9 cellular contexts compared by ENCODE assay signal in genomic region chr1:47436304-47436978, GRCh38. TPM values are rescaled to one million over a fixed set of nuclear protein-coding genes. Genes with fewer than 3 reads are reported as not detected.
DNase-seq lines count a peak whose midpoint lies in the region; ATAC-seq lines count a peak whose summit lies in the region.
"Had no signal": no experiment of that assay in that cellular context is flagged by ENCODE, and none has a peak within 500 bp of the region (broad histone marks: within the 10 kb centered on the region; RNA-seq: fewer than 3 reads in every experiment).

No MANE protein-coding gene starts in this region.

- H3K36me3 Mint-ChIP-seq in activated CD4-positive, alpha-beta T cell treated with anti-CD3 and anti-CD28 coated beads for 36 hours (ENCODE audit: low read depth), result peaks cover 20% of the 10 kb centered on the region

- intact Hi-C loops in activated CD4-positive, alpha-beta T cell treated with anti-CD3 and anti-CD28 coated beads for 36 hours (cut with DNase I, micrococcal nuclease), result loop anchor here (1.0 to 5.0 kb wide), 10 partner anchors 8 to 1189 kb away; partner anchors contain the start of genes RAD54L (in 1 of the 2) and SPATA6 (in 1 of the 2)

- H3K4me3 Mint-ChIP-seq in activated CD4-positive, alpha-beta T cell treated with anti-CD3 and anti-CD28 coated beads for 36 hours, result peak overlapping the region; percentile 92

- POLR2A ChIA-PET in activated CD4-positive, alpha-beta T cell treated with anti-CD3 and anti-CD28 coated beads for 36 hours (lab: Charles Lee), result interaction anchor here (1.2 kb wide), 1 partner anchor 257 kb away, joined by 6 read pairs; no protein-coding TSS in a partner anchor

- DNase-seq in AG08395 (ENCODE audit: low spot score) (peak; percentile 83), NCI-H446 treated with DMSO at 0.1 percent for 48 hours (lab: John Stamatoyannopoulos, UW) (peak; percentile 34), dermis blood vessel endothelial cell (peak; percentile 84), lung microvascular endothelial cell (ENCODE audit: low read depth in 2 of 2) (peak; percentile 81 to 84)
- DNase-seq in activated CD4-positive, alpha-beta T cell treated with anti-CD3 and anti-CD28 coated beads for 36 hours, result peak; percentile 90
- DNase-seq in stimulated activated CD8-positive, alpha-beta memory T cell treated with anti-CD3 and anti-CD28 coated beads, Interleukin-12 subunit alpha, Interleukin-12 subunit beta, amount 100 ng/mL, for 24 hours (ENCODE audit: extremely low read depth), result peak; percentile 52

- peaks cover 34% of the 10 kb centered on the region for H3K4me1 Mint-ChIP-seq in activated CD4-positive, alpha-beta T cell treated with anti-CD3 and anti-CD28 coated beads for 36 hours

- no peaks in the 10 kb centered on the region for H3K9me3 Mint-ChIP-seq in activated CD4-positive, alpha-beta T cell treated with anti-CD3 and anti-CD28 coated beads for 36 hours (ENCODE audit: low read depth)

- H3K27ac Mint-ChIP-seq in activated CD4-positive, alpha-beta T cell treated with anti-CD3 and anti-CD28 coated beads for 36 hours, result peak overlapping the region; percentile 73

- ATAC-seq in GM18868 (IDR thresholded peaks at IDR 0.05; ENCODE audit: unreplicated experiment), result peak; percentile 43
- peak; percentile 42 for ATAC-seq in HG03139 (IDR thresholded peaks at IDR 0.05; ENCODE audit: unreplicated experiment)
- peak; percentile 48 for ATAC-seq in activated CD4-positive, alpha-beta T cell treated with anti-CD3 and anti-CD28 coated beads for 36 hours

- CTCF ChIA-PET in activated CD4-positive, alpha-beta T cell treated with anti-CD3 and anti-CD28 coated beads for 36 hours (lab: Charles Lee), result interaction anchor here (0.6 to 3.6 kb wide), 22 partner anchors 8 to 319 kb away, joined by 3 to 28 read pairs (median 4); partner anchors contain the start of gene CMPK1

- H3K27me3 Mint-ChIP-seq in activated CD4-positive, alpha-beta T cell treated with anti-CD3 and anti-CD28 coated beads for 36 hours, result peaks cover 37% of the 10 kb centered on the region

RNA-seq across cellular contexts. Expression of gene FOXD2, which starts 1.4 kb away (rescaled TPM):
- under 1 TPM; 0.05 to 0.07 TPM for total RNA-seq in activated CD4-positive, alpha-beta T cell treated with anti-CD3 and anti-CD28 coated beads for 36 hours
- total RNA-seq in dermis blood vessel endothelial cell (under 0.01 and 0.09 TPM in 2 replicates), lung microvascular endothelial cell (under 0.01 TPM in 2 replicates)

RNA-seq across cellular contexts. Expression of gene FOXE3, which starts 20.4 kb away (rescaled TPM):
- total RNA-seq in activated CD4-positive, alpha-beta T cell treated with anti-CD3 and anti-CD28 coated beads for 36 hours, result not detected
- total RNA-seq in dermis blood vessel endothelial cell, result not detected in 2 replicates
- total RNA-seq in lung microvascular endothelial cell, result not detected in 2 replicates
- total RNA-seq: T-helper 2 cell treated with Interferon-gamma antibody and Interleukin-4, amounts not matched to agents 100 ng/mL and 5 ng/mL, for 36 hours had no signal

Comparison
In these comparisons a context has a peak if more than half of its experiments do, and no peak if none do; other contexts are left out.
1. Peak in every context shown above with its lines: DNase-seq and ATAC-seq.
2. DNase-seq: peak in every context shown above with its lines; median percentile 90 in activated CD4-positive, alpha-beta T cell treated with anti-CD3 and anti-CD28 coated beads for 36 hours; 84 in dermis blood vessel endothelial cell; 83 in AG08395; 82 in lung microvascular endothelial cell; 52 in stimulated activated CD8-positive, alpha-beta memory T cell treated with anti-CD3 and anti-CD28 coated beads, Interleukin-12 subunit alpha, Interleukin-12 subunit beta, amount 100 ng/mL, for 24 hours; 34 in NCI-H446 treated with DMSO at 0.1 percent for 48 hours.